In genomic region chr1:227351443-227351842, GRCh38 we compare ENCODE assay signal across 16 cellular contexts. TPM values are rescaled to one million over a fixed set of nuclear protein-coding genes. Genes with fewer than 3 reads are reported as not detected.
DNase-seq lines count a peak whose midpoint lies in the region; ATAC-seq and TF ChIP-seq lines count a peak whose summit lies in the region.
"Had no signal": no experiment of that assay in that cellular context is flagged by ENCODE, and none has a peak within 500 bp of the region (broad histone marks: within the 10 kb centered on the region; RNA-seq: fewer than 3 reads in every experiment).

No MANE protein-coding gene starts in this region.

- no peak overlapping the region for H3K4me3 ChIP-seq in fibroblast of mammary gland (ENCODE audit: control insufficient read depth, low read depth, low read length)
- no peak overlapping the region for H3K4me3 ChIP-seq in mucosa of descending colon
- H3K4me3 ChIP-seq: uterus had no signal

- peaks cover 4% of the 10 kb centered on the region for H3K4me1 ChIP-seq in mucosa of descending colon (ENCODE audit: low read depth)
- H3K4me1 ChIP-seq: uterus had no signal

- intact Hi-C loops in mucosa of descending colon (cut with DNase I, micrococcal nuclease) = no loop called here

- ATAC-seq in mucosa of descending colon (peak; percentile 89), GM18858 (IDR thresholded peaks at IDR 0.05; ENCODE audit: unreplicated experiment) (no peak)
- ATAC-seq: activated T-cell treated with anti-CD3 and anti-CD28 coated beads, Interleukin-2, amount 50 U/mL, for 4 hours; effector memory CD8-positive, alpha-beta T cell had no signal

- DNase-seq in COLO829 (ENCODE audit: low spot score) = peak; percentile 59
- DNase-seq in RPMI7951 (ENCODE audit: low read depth) = peak; percentile 30
- DNase-seq in fibroblast of mammary gland (ENCODE audit: low read depth) = peak; percentile 68
- no peak for DNase-seq in mucosa of descending colon
- DNase-seq in anterior cingulate cortex (lab: John Stamatoyannopoulos, UW) = no peak
- DNase-seq in T-helper 2 cell = no peak
- DNase-seq in DMS153 treated with DMSO at 0.1 percent for 48 hours (lab: John Stamatoyannopoulos, UW; ENCODE audit: unreplicated experiment) = no peak
- DNase-seq: activated CD4-positive, alpha-beta T cell treated with anti-CD3 and anti-CD28 coated beads for 48 hours; activated T-cell treated with anti-CD3 and anti-CD28 coated beads, Interleukin-2, amount 50 U/mL, for 4 hours; effector memory CD8-positive, alpha-beta T cell; MV-4-11; occipital lobe; stimulated activated CD4-positive, alpha-beta T cell treated with anti-CD3 and anti-CD28 coated beads, Interleukin-2, amount 100 ng/mL, for 24 hours; T-helper 1 cell; uterus had no signal

- no peaks in the 10 kb centered on the region for H3K9me3 ChIP-seq in mucosa of descending colon
- H3K9me3 ChIP-seq: uterus had no signal

- H3K36me3 ChIP-seq in mucosa of descending colon (ENCODE audit: low read depth) = peaks cover 4% of the 10 kb centered on the region
- H3K36me3 ChIP-seq: uterus had no signal

- TF ChIP-seq CTCF in fibroblast of mammary gland (conservative IDR thresholded peaks at IDR 0.05; ENCODE audit: control insufficient read depth, insufficient read depth, low read depth, low read length) (no peak), mucosa of descending colon (IDR thresholded peaks at IDR 0.05) (no peak)

RNA-seq across cellular contexts. Expression of gene CDC42BPA, which starts 33.2 kb away (rescaled TPM):
- 24.2 and 25.8 TPM in 2 replicates for total RNA-seq in RPMI7951 (2014; rRNA removed; shearing (Covaris generic))
- 10 to 100 TPM; 32.6 to 70.7 (median 50.2) TPM for total RNA-seq in mucosa of descending colon

Comparison
In these comparisons a context has a peak if more than half of its experiments do, and no peak if none do; other contexts are left out.
1. DNase-seq: peak in COLO829 (single experiment), RPMI7951 (single experiment) and fibroblast of mammary gland (single experiment); none in mucosa of descending colon (0 of 3), anterior cingulate cortex (0 of 58), T-helper 2 cell (0 of 5) and DMS153 treated with DMSO at 0.1 percent for 48 hours (single experiment).